In the genomic region with DNA sequence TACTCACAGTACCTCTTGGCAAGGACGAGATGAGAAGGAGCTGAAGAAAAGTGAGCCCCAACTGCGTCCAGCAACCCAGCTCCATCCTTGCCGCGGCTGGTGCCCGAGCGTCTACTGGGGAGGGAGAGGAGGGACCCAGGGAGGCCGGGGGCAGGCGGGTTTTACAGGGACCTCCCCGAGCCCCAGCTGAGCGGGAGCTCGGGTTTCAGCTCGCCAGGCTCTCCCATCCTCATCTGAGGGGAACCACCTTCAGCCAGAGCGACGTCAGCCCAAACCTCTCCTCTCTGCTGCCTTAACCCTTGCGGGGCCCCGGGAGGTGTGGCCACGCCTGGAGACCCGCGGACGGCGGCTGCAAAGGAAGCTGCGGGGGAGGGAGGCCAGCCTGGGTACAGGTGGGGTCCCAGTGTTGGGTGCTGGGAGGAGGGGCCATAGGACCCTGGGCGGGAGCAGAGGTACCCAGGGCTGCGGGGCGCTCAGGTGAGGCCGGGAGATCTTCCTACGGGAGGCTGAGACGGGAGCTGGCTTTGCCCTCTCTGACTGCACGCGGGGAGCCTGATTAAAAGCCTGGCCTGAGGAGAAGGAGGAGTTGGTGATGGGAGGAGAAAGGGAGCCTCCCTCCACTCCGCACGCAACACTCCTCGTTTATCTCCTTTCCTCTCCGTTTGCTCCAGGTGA, we compare ENCODE assay signal across 8 cellular contexts. TPM values are rescaled to one million over a fixed set of nuclear protein-coding genes. Genes with fewer than 3 reads are reported as not detected.
DNase-seq lines count a peak whose midpoint lies in the region; ATAC-seq, FAIRE-seq and TF ChIP-seq lines count a peak whose summit lies in the region.

Gene PAMR1 (minus strand): TSS at position 116 of the 675 bp plus-strand sequence. CDS start 31 bp downstream, at position 85.

- H3K79me1 ChIP-seq in IMR-90 (ENCODE audit: low read depth in 1 of 2, low read length in 2 of 2), result peaks cover 21 to 57% of the 10 kb centered on the region in 2 experiments

- H3K4me1 ChIP-seq in IMR-90 (ENCODE audit: control insufficient read depth, insufficient read depth, low read length), result peaks cover 29% of the 10 kb centered on the region
- H3K4me1 ChIP-seq in lung (ENCODE audit: control insufficient read depth in 2 of 2, insufficient read depth in 2 of 2, low read length in 2 of 2), result no peaks in the 10 kb centered on the region

- peak within 1 kb of the TSS; percentile 85 for H2BK5ac ChIP-seq in IMR-90 (ENCODE audit: low read depth, low read length, poor library complexity, severe bottlenecking)

- peak within 1 kb of the TSS; percentile 89 for H3K4ac ChIP-seq in IMR-90 (ENCODE audit: low read depth, low read length)

- intact Hi-C loops in IMR-90 (cut with micrococcal nuclease), result loop anchor here (2.0 kb wide), 1 partner anchor 35 kb away; no protein-coding TSS in a partner anchor

- H2AFZ ChIP-seq in IMR-90 (replicated peaks; ENCODE audit: low read length, poor library complexity), result peak within 1 kb of the TSS; percentile 93

- CTCF ChIA-PET in IMR-90 (lab: Yijun Ruan, JAX), result interaction anchor here (0.9 to 2.5 kb wide), 2 partner anchors 38 to 296 kb away, joined by 3 to 7 read pairs; no protein-coding TSS in a partner anchor

- H3K9ac ChIP-seq in IMR-90 (ENCODE audit: low read depth, low read length), result peak within 1 kb of the TSS; percentile 91

- TF ChIP-seq CTCF in IMR-90 (conservative IDR thresholded peaks at IDR 0.05; ENCODE audit: low read depth, low read length), result no peak
- TF ChIP-seq CTCF in lung (IDR thresholded peaks at IDR 0.05; ENCODE audit: control extremely low read depth, extremely low read depth), result no peak

- H3K36me3 ChIP-seq in IMR-90 (ENCODE audit: control insufficient read depth, insufficient read depth, low read length) (no peaks in the 10 kb centered on the region), lung (ENCODE audit: control insufficient read depth in 2 of 2, insufficient read depth in 2 of 2, low read length in 2 of 2) (no peaks in the 10 kb centered on the region)

- H3K23ac ChIP-seq in IMR-90 (ENCODE audit: low read depth, low read length), result peak within 1 kb of the TSS; percentile 92

- H4K91ac ChIP-seq in IMR-90 (ENCODE audit: insufficient read depth, low read depth, low read length), result peak within 1 kb of the TSS; percentile 90

- peak; percentile 74 for TF ChIP-seq POLR2A in IMR-90 (IDR thresholded peaks at IDR 0.05; ENCODE audit: low read depth, low read length)

- peak within 1 kb of the TSS; percentile 77 to 92 for H4K8ac ChIP-seq in IMR-90 (ENCODE audit: low read depth in 2 of 2, low read length in 2 of 2)

- peak within 1 kb of the TSS; percentile 91 for H3K27ac ChIP-seq in IMR-90 (ENCODE audit: insufficient read depth, low read length)
- no peak within 1 kb of the TSS for H3K27ac ChIP-seq in lung (ENCODE audit: low read depth in 1 of 2, low read length in 1 of 2)

- peak within 1 kb of the TSS; percentile 94 for H3K4me3 ChIP-seq in IMR-90 (ENCODE audit: insufficient read depth, low read depth, low read length)
- no peak within 1 kb of the TSS for H3K4me3 ChIP-seq in lung

- no peak for FAIRE-seq in urothelium cell line (lab: Jason Lieb, UNC)

- H4K20me1 ChIP-seq in IMR-90 (ENCODE audit: insufficient read depth, low read length), result peaks cover 2% of the 10 kb centered on the region; the same call in 1 of the 2 replicates

- dilution Hi-C loops in IMR-90 (cut with HindIII; ENCODE audit: low sequenced_read_pairs, unreplicated experiment), result no loop called here

- peak within 1 kb of the TSS; percentile 98 for H3K18ac ChIP-seq in IMR-90 (ENCODE audit: low read depth, low read length)

- H3K9me1 ChIP-seq in IMR-90 (ENCODE audit: insufficient read depth, low read length), result peaks cover 24% of the 10 kb centered on the region

- H3K14ac ChIP-seq in IMR-90 (replicated peaks; ENCODE audit: low read depth, low read length), result peak within 1 kb of the TSS; percentile 95

- WGBS in IMR-90 (ENCODE audit: extremely low coverage in 2 of 2, insufficient read length in 1 of 2), 2 experiments, result 9% methylated on average over 11 of the region's 34 CpGs; no CpG with 5 or more reads in 1 of the 2 experiments
- 2 to 6% methylated on average over 34 of the region's 34 CpGs for WGBS in lung, 2 donors

- peak within 1 kb of the TSS; percentile 69 for H2BK20ac ChIP-seq in IMR-90 (ENCODE audit: low read depth, low read length)

- H3K9me3 ChIP-seq in IMR-90 (ENCODE audit: control insufficient read depth, insufficient read depth, low read length) (no peaks in the 10 kb centered on the region), lung (ENCODE audit: control insufficient read depth in 2 of 2, insufficient read depth in 1 of 2, low read length in 1 of 2) (peaks cover 0 to 2% of the 10 kb centered on the region in 2 donors)

- ATAC-seq in IMR-90 (ENCODE audit: low read depth), result peak; percentile 79
- peak; percentile 56 for ATAC-seq in lung (ENCODE audit: insufficient read depth, low FRiP score)
- ATAC-seq in HG03039 (IDR thresholded peaks at IDR 0.05; ENCODE audit: unreplicated experiment), result no peak

- H3K4me2 ChIP-seq in IMR-90 (ENCODE audit: low read depth, low read length), result peak within 1 kb of the TSS; percentile 88

- peak within 1 kb of the TSS; percentile 88 for H2AK9ac ChIP-seq in IMR-90 (replicated peaks; ENCODE audit: low read depth, low read length, poor library complexity)

- POLR2A ChIA-PET in IMR-90 (lab: Charles Lee; ENCODE audit: unreplicated experiment), result interaction anchor here (1.3 kb wide), 1 partner anchor 14 kb away, joined by 6 read pairs; no protein-coding TSS in a partner anchor

- no peak for TF ChIP-seq RAD21 in IMR-90 (IDR thresholded peaks at IDR 0.05; ENCODE audit: low read length)

- in situ Hi-C loops in IMR-90 (cut with MboI; ENCODE audit: low sequenced_read_pairs), result no loop called here

- H3K56ac ChIP-seq in IMR-90 (ENCODE audit: extremely low read depth, insufficient read depth, low read length), result peak within 1 kb of the TSS; percentile 62

- peak within 1 kb of the TSS; percentile 91 for H4K5ac ChIP-seq in IMR-90 (ENCODE audit: low read depth, low read length)

- H2BK120ac ChIP-seq in IMR-90 (ENCODE audit: low read depth, low read length), result peak within 1 kb of the TSS; percentile 88

- DNase-seq in D341Med (ENCODE audit: low spot score) (peak; percentile 42), IMR-90 (peak; percentile 90), dedifferentiated amniotic fluid mesenchymal stem cell (ENCODE audit: extremely low spot score) (peak; percentile 74), lung (ENCODE audit: low spot score) (no peak), urothelium cell line (ENCODE audit: low spot score) (peak; percentile 55), NCI-H1417 treated with DMSO at 0.1 percent for 48 hours (lab: John Stamatoyannopoulos, UW) (no peak)
- no peak for DNase-seq in activated naive CD4-positive, alpha-beta T cell treated with Interleukin-2 at 50 U/mL for 16 hours

- H3K27me3 ChIP-seq in IMR-90 (ENCODE audit: control insufficient read depth, insufficient read depth, low read length) (no peaks in the 10 kb centered on the region), lung (ENCODE audit: control insufficient read depth, insufficient read depth) (no peaks in the 10 kb centered on the region)

- H2BK15ac ChIP-seq in IMR-90 (ENCODE audit: low read depth, low read length), result peak within 1 kb of the TSS; percentile 86; the same call in 2 of the 3 replicates

- H2AK5ac ChIP-seq in IMR-90 (ENCODE audit: low read depth, low read length), result peak within 1 kb of the TSS; percentile 90

- no TSS peak for BruUV-seq in IMR-90 (replicated peaks; lab: Mats Ljungman, UMichigan)

TF ChIP-seq in IMR-90, 13 proteins besides CTCF, POLR2A, EP300 and RAD21:
- no peak for TF ChIP-seq MXI1 (IDR thresholded peaks at IDR 0.05; ENCODE audit: borderline replicate concordance, low read depth, low read length)
- TF ChIP-seq FOS (IDR thresholded peaks at IDR 0.05; ENCODE audit: low read depth, low read length), result no peak
- peak; percentile 80 for TF ChIP-seq MAZ (IDR thresholded peaks at IDR 0.05; ENCODE audit: borderline replicate concordance, low read depth, low read length)

RNA-seq across cellular contexts. Expression of gene PAMR1, which starts in this region (rescaled TPM):
- total RNA-seq in IMR-90 (2012; rRNA removed), result 65.5 and 80.7 TPM in 2 replicates
- polyA plus RNA-seq in IMR-90 (2012; rRNA removed), result 67.5 and 70.7 TPM in 2 replicates
- polyA plus RNA-seq in IMR-90 (2012; cell fraction: cytosol; rRNA removed), result 61.3 and 83.4 TPM in 2 replicates
- polyA plus RNA-seq in IMR-90 (2012; cell fraction: nucleus; rRNA removed; ENCODE audit: low replicate concordance), result 102 and 106 TPM in 2 replicates
- 10 to 100 TPM in 1 of 2 donors, 1 to 10 TPM in 1; 1.8 to 15.2 TPM for total RNA-seq in lung
- polyA plus RNA-seq in lung, result under 1 TPM; 0.60 to 0.87 TPM

Comparison
In these comparisons a context has a peak if more than half of its experiments do, and no peak if none do; other contexts are left out.
1. RNA of gene PAMR1 (polyA plus RNA-seq): 61.3 to 106 TPM in IMR-90; 0.60 to 0.87 TPM in lung; every median in the first group is over 10 times any median in the second.
2. DNase-seq: peak in D341Med (single experiment), IMR-90 (single experiment), dedifferentiated amniotic fluid mesenchymal stem cell (single experiment) and urothelium cell line (single experiment); none in lung (single experiment), activated naive CD4-positive, alpha-beta T cell treated with Interleukin-2 at 50 U/mL for 16 hours (single experiment) and NCI-H1417 treated with DMSO at 0.1 percent for 48 hours (single experiment).